Comparison of ENCODE assay signal across 15 cellular contexts in the genomic region with DNA sequence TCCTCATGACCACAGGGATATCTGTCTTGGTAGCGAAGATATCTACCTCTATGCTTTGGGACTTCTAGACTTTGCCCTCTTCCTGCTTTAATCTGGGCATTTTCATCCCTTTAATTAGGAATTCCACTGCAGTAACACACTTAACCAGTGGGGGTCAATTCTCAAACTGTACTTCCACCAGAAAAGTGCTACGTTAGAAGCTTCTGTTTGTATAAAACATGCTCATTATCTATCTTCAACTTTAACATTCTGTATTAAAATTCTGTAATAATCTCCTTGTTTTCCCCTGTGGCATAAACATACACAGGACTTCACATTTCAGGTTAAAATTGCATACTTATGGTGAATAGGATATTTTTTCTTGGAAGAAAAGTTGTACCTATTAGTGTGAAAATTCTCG.
A peak's percentile ranks its signal among the peaks of the same experiment; 100 is the strongest.
DNase-seq lines count a peak whose midpoint lies in the region; ATAC-seq and TF ChIP-seq lines count a peak whose summit lies in the region.
"Had no signal": no experiment of that assay in that cellular context is flagged by ENCODE, and none has a peak within 500 bp of the region (broad histone marks: within the 10 kb centered on the region; RNA-seq: fewer than 3 reads in every experiment).

No MANE protein-coding gene starts in this region.

- H3K4me3 Mint-ChIP-seq in type B pancreatic cell, result no peak overlapping the region

- peak; percentile 22 for TF ChIP-seq CTCF in cardiac muscle cell (IDR thresholded peaks at IDR 0.05; ENCODE audit: low read depth, low read length)
- TF ChIP-seq CTCF in heart right ventricle (IDR thresholded peaks at IDR 0.05), result no peak
- 0 out of 2 replicates have a peak, but pooled peaks have one; percentile 1 for TF ChIP-seq CTCF in WERI-Rb-1 (IDR thresholded peaks at IDR 0.05; ENCODE audit: low read depth, low read length)
- TF ChIP-seq CTCF in foreskin keratinocyte (conservative IDR thresholded peaks at IDR 0.05), result peak; percentile 31
- peak; percentile 69 for TF ChIP-seq CTCF in type B pancreatic cell (conservative IDR thresholded peaks at IDR 0.05)

- H3K4me3 ChIP-seq in cardiac muscle cell (no peak overlapping the region), heart right ventricle (no peak overlapping the region), WERI-Rb-1 (ENCODE audit: low read depth, low read length) (no peak overlapping the region)
- H3K4me3 ChIP-seq: gastrocnemius medialis, MG63 had no signal

- intact Hi-C loops in heart right ventricle (cut with DNase I), result no loop called here

- peaks cover 9% of the 10 kb centered on the region for H3K36me3 Mint-ChIP-seq in type B pancreatic cell

- H3K9me3 ChIP-seq in cardiac muscle cell (ENCODE audit: low read depth) (no peaks in the 10 kb centered on the region), heart right ventricle (no peaks in the 10 kb centered on the region), WERI-Rb-1 (ENCODE audit: severe bottlenecking) (no peaks in the 10 kb centered on the region)
- H3K9me3 ChIP-seq: gastrocnemius medialis, MG63 had no signal

- H3K36me3 ChIP-seq in cardiac muscle cell, result peaks cover 5% of the 10 kb centered on the region
- no peaks in the 10 kb centered on the region for H3K36me3 ChIP-seq in heart right ventricle
- H3K36me3 ChIP-seq in WERI-Rb-1, result no peaks in the 10 kb centered on the region
- H3K36me3 ChIP-seq: gastrocnemius medialis, MG63 had no signal

- H3K4me1 Mint-ChIP-seq in type B pancreatic cell (ENCODE audit: unreplicated experiment), result peaks cover 21% of the 10 kb centered on the region

- 94 to 95% methylated on average over 3 of the region's 3 CpGs for WGBS in heart right ventricle, 2 donors

- no peaks in the 10 kb centered on the region for H3K27me3 Mint-ChIP-seq in type B pancreatic cell

- ATAC-seq in heart right ventricle (no peak), foreskin keratinocyte (no peak), GM18873 (IDR thresholded peaks at IDR 0.05; ENCODE audit: low FRiP score, unreplicated experiment) (no peak)
- ATAC-seq: gastrocnemius medialis had no signal

- H3K27ac Mint-ChIP-seq in type B pancreatic cell, result no peak overlapping the region

- no peak overlapping the region for H3K27ac ChIP-seq in cardiac muscle cell
- H3K27ac ChIP-seq in heart right ventricle, result no peak overlapping the region
- H3K27ac ChIP-seq in WERI-Rb-1, result no peak overlapping the region
- peak overlapping the region; percentile 95 for H3K27ac ChIP-seq in foreskin keratinocyte
- H3K27ac ChIP-seq: gastrocnemius medialis had no signal

- DNase-seq in cardiac muscle cell (ENCODE audit: low read depth in 1 of 2, low spot score in 1 of 2), result no peak
- DNase-seq in heart right ventricle, result no peak
- no peak for DNase-seq in WERI-Rb-1
- DNase-seq in foreskin keratinocyte, result no peak
- no peak for DNase-seq in type B pancreatic cell (ENCODE audit: extremely low spot score, unreplicated experiment)
- no peak for DNase-seq in MV-4-11 (lab: John Stamatoyannopoulos, UW)
- DNase-seq in UCSD-AML1 (lab: John Stamatoyannopoulos, UW; ENCODE audit: unreplicated experiment), result no peak
- DNase-seq: activated CD8-positive, alpha-beta memory T cell treated with anti-CD3 and anti-CD28 coated beads for 24 hours; activated effector memory CD4-positive, alpha-beta T cell treated with anti-CD3 and anti-CD28 coated beads, Interleukin-2, amount 50 U/mL, for 16 hours; aorta; gastrocnemius medialis; MG63; NCI-H2107; stimulated activated CD4-positive, alpha-beta T cell treated with anti-CD3 and anti-CD28 coated beads, Interleukin-15, amount 100 ng/mL, for 24 hours had no signal

- H3K4me1 ChIP-seq in cardiac muscle cell (ENCODE audit: low read depth) (no peaks in the 10 kb centered on the region), heart right ventricle (no peaks in the 10 kb centered on the region), foreskin keratinocyte (peaks cover 50% of the 10 kb centered on the region)
- H3K4me1 ChIP-seq: gastrocnemius medialis had no signal

- H3K27me3 ChIP-seq in cardiac muscle cell, result no peaks in the 10 kb centered on the region
- peaks cover 0 to 20% (median 0%) of the 10 kb centered on the region in 7 donors for H3K27me3 ChIP-seq in heart right ventricle
- no peaks in the 10 kb centered on the region for H3K27me3 ChIP-seq in WERI-Rb-1 (ENCODE audit: insufficient read depth, low read depth, severe bottlenecking)
- no peaks in the 10 kb centered on the region for H3K27me3 ChIP-seq in foreskin keratinocyte
- H3K27me3 ChIP-seq: gastrocnemius medialis, MG63 had no signal

- H3K9me3 Mint-ChIP-seq in type B pancreatic cell, result no peaks in the 10 kb centered on the region

Comparison
In these comparisons a context has a peak if more than half of its experiments do, and no peak if none do; other contexts are left out.
1. CTCF ChIP-seq: peak in cardiac muscle cell (single experiment), WERI-Rb-1 (single experiment), foreskin keratinocyte (single experiment) and type B pancreatic cell (single experiment); none in heart right ventricle (0 of 9).